Comparison of ENCODE assay signal across 1 cellular context in genomic region chr21:16179732-16180131, GRCh38.
TF ChIP-seq lines count a peak whose summit lies in the region.

No MANE protein-coding gene starts in this region.

TF ChIP-seq in A549, 52 proteins besides CTCF, POLR2A, EP300 and RAD21 (continued from another document):
- TF ChIP-seq MAZ (IDR thresholded peaks at IDR 0.05; ENCODE audit: borderline replicate concordance, low read depth, low read length) (no peak), HMGXB4 (CRISPR knock-in tag; IDR thresholded peaks at IDR 0.05; ENCODE audit: borderline replicate concordance) (no peak), HOXA7 (CRISPR knock-in tag; IDR thresholded peaks at IDR 0.05) (no peak), BHLHE40 (IDR thresholded peaks at IDR 0.05; ENCODE audit: low read depth, low read length) (no peak), BCL3 (IDR thresholded peaks at IDR 0.05) (no peak), HEYL (CRISPR knock-in tag; IDR thresholded peaks at IDR 0.05) (no peak), JUN (IDR thresholded peaks at IDR 0.05) (no peak), ZC3H11A (IDR thresholded peaks at IDR 0.05) (no peak), NFE2L2 (conservative IDR thresholded peaks at IDR 0.05; ENCODE audit: low read length) (no peak)
